ENCODE assay signal across 23 cellular contexts in genomic region chr2:152106464-152106863, GRCh38.
"Had no signal": no experiment of that assay in that cellular context is flagged by ENCODE, and none has a peak within 500 bp of the region (broad histone marks: within the 10 kb centered on the region; RNA-seq: fewer than 3 reads in every experiment).

No MANE protein-coding gene starts in this region.

- H3K4me1 Mint-ChIP-seq: activated CD8-positive, alpha-beta memory T cell treated with anti-CD3 and anti-CD28 coated beads, Interleukin-2, amount 10 ng/mL, durations not matched to agents 7 days and 5 days; activated naive CD4-positive, alpha-beta T cell treated with anti-CD3 and anti-CD28 coated beads, Interleukin-2, amount 50 U/mL, for 24 hours had no signal

- H3K9me3 ChIP-seq: Peyer's patch had no signal

- H3K27ac Mint-ChIP-seq: activated CD8-positive, alpha-beta memory T cell treated with anti-CD3 and anti-CD28 coated beads, Interleukin-2, amount 10 ng/mL, durations not matched to agents 7 days and 5 days; activated naive CD4-positive, alpha-beta T cell treated with anti-CD3 and anti-CD28 coated beads, Interleukin-2, amount 50 U/mL, for 24 hours; activated T-cell treated with anti-CD3 and anti-CD28 coated beads, Interleukin-2, amount 50 U/mL, for 24 hours; activated T-helper 1 cell treated with anti-CD3 and anti-CD28 coated beads, Interleukin-12 subunit alpha, Interleukin-12 subunit beta, Interleukin-2, Interleukin-4 antibody, amounts not matched to agents 30 ng/mL and 10 ng/mL and 1 ng/mL, durations not matched to agents 14 hours and 24 hours and 36 hours; T-helper 1 cell treated with Interleukin-12 subunit alpha and Interleukin-12 subunit beta and Interleukin-4 antibody, amounts not matched to agents 30 μg/mL and 1 μg/mL, for 36 hours had no signal

- H3K36me3 Mint-ChIP-seq: activated CD8-positive, alpha-beta memory T cell treated with anti-CD3 and anti-CD28 coated beads, Interleukin-2, amount 10 ng/mL, durations not matched to agents 7 days and 5 days; activated naive CD4-positive, alpha-beta T cell treated with anti-CD3 and anti-CD28 coated beads, Interleukin-2, amount 50 U/mL, for 24 hours had no signal

- DNase-seq: activated CD4-positive, alpha-beta T cell treated with anti-CD3 and anti-CD28 coated beads for 48 hours; activated CD4-positive, alpha-beta T cell treated with anti-CD3 and anti-CD28 coated beads, Interleukin-2, amount 50 U/mL, for 48 hours; activated CD4-positive, CD25-positive, alpha-beta regulatory T cell treated with anti-CD3 and anti-CD28 coated beads, Interleukin-2, amount 50 U/mL, for 72 hours; activated CD8-positive, alpha-beta memory T cell treated with anti-CD3 and anti-CD28 coated beads, Interleukin-2, amount 10 ng/mL, durations not matched to agents 7 days and 5 days; activated effector memory CD4-positive, alpha-beta T cell treated with Interleukin-2 at 50 U/mL for 16 hours; activated naive CD4-positive, alpha-beta T cell; activated T-cell treated with anti-CD3 and anti-CD28 coated beads, Interleukin-2, amount 50 U/mL, for 24 hours; aorta; Kasumi-1; KBM-7; NCI-H1092; NCI-H1417; NCI-H2029; NCI-H2107; NCI-H2171 treated with DMSO at 0.1 percent for 48 hours; NCI-H226; NCI-H526; NCI-H774; Peyer's patch; SHP77 treated with DMSO at 0.1 percent for 48 hours had no signal

- H3K4me3 Mint-ChIP-seq: activated CD8-positive, alpha-beta memory T cell treated with anti-CD3 and anti-CD28 coated beads, Interleukin-2, amount 10 ng/mL, durations not matched to agents 7 days and 5 days; activated naive CD4-positive, alpha-beta T cell treated with anti-CD3 and anti-CD28 coated beads, Interleukin-2, amount 50 U/mL, for 24 hours; activated T-cell treated with anti-CD3 and anti-CD28 coated beads, Interleukin-2, amount 50 U/mL, for 24 hours; activated T-helper 1 cell treated with anti-CD3 and anti-CD28 coated beads, Interleukin-12 subunit alpha, Interleukin-12 subunit beta, Interleukin-2, Interleukin-4 antibody, amounts not matched to agents 30 ng/mL and 10 ng/mL and 1 ng/mL, durations not matched to agents 14 hours and 24 hours and 36 hours; T-helper 1 cell treated with Interleukin-12 subunit alpha and Interleukin-12 subunit beta and Interleukin-4 antibody, amounts not matched to agents 30 μg/mL and 1 μg/mL, for 36 hours had no signal

- H3K36me3 ChIP-seq: Peyer's patch had no signal

- H3K27ac ChIP-seq: Peyer's patch had no signal

- H3K9me3 Mint-ChIP-seq: activated naive CD4-positive, alpha-beta T cell treated with anti-CD3 and anti-CD28 coated beads, Interleukin-2, amount 50 U/mL, for 24 hours; activated T-cell treated with anti-CD3 and anti-CD28 coated beads, Interleukin-2, amount 50 U/mL, for 24 hours; activated T-helper 1 cell treated with anti-CD3 and anti-CD28 coated beads, Interleukin-12 subunit alpha, Interleukin-12 subunit beta, Interleukin-2, Interleukin-4 antibody, amounts not matched to agents 30 ng/mL and 10 ng/mL and 1 ng/mL, durations not matched to agents 14 hours and 24 hours and 36 hours; T-helper 1 cell treated with Interleukin-12 subunit alpha and Interleukin-12 subunit beta and Interleukin-4 antibody, amounts not matched to agents 30 μg/mL and 1 μg/mL, for 36 hours had no signal

- H3K27me3 ChIP-seq: Peyer's patch had no signal

- H3K4me3 ChIP-seq: Peyer's patch had no signal

- ATAC-seq: activated CD8-positive, alpha-beta memory T cell treated with anti-CD3 and anti-CD28 coated beads, Interleukin-2, amount 10 ng/mL, durations not matched to agents 7 days and 5 days had no signal

- H3K4me1 ChIP-seq: Peyer's patch had no signal
